ENCODE assay signal across 22 cellular contexts in genomic region chr4:59814402-59814801, GRCh38.
A peak's percentile ranks its signal among the peaks of the same experiment; 100 is the strongest.
DNase-seq lines count a peak whose midpoint lies in the region; ATAC-seq, FAIRE-seq and TF ChIP-seq lines count a peak whose summit lies in the region.
"Had no signal": no experiment of that assay in that cellular context is flagged by ENCODE, and none has a peak within 500 bp of the region (broad histone marks: within the 10 kb centered on the region; RNA-seq: fewer than 3 reads in every experiment).

No MANE protein-coding gene starts in this region.

- H3K4me3 ChIP-seq in keratinocyte (ENCODE audit: control insufficient read depth in 2 of 3, extremely low read depth in 1 of 3, insufficient read depth in 2 of 3, low read depth in 1 of 3, low read length in 3 of 3) (no peak overlapping the region), stomach (no peak overlapping the region), gastrocnemius medialis (no peak overlapping the region)
- H3K4me3 ChIP-seq: Peyer's patch had no signal

- TF ChIP-seq EP300 in stomach (IDR thresholded peaks at IDR 0.05), result no peak

- peak; percentile 15 for DNase-seq in DMS53 (lab: John Stamatoyannopoulos, UW)
- DNase-seq in DMS53 treated with DMSO at 0.1 percent for 48 hours (lab: John Stamatoyannopoulos, UW; ENCODE audit: unreplicated experiment), result no peak
- peak; percentile 67 for DNase-seq in SK-N-DZ (ENCODE audit: low spot score)
- DNase-seq in keratinocyte (ENCODE audit: low read depth, low spot score), result no peak
- no peak for DNase-seq in medulla oblongata (ENCODE audit: extremely low spot score)
- DNase-seq in stomach, result no peak
- no peak for DNase-seq in T1000 (lab: John Stamatoyannopoulos, UW)
- no peak for DNase-seq in gastrocnemius medialis
- DNase-seq: BE2C, Calu3, IMR-90, KG1, MM.1S, NCI-H1048, NCI-H1417, NCI-H1694, NCI-H2029 treated with DMSO at 0.1 percent for 48 hours, NCI-H526 treated with DMSO at 0.1 percent for 48 hours, Peyer's patch had no signal

- intact Hi-C loops in stomach (cut with DNase I; ENCODE audit: low total_unique reads) (no loop called here), gastrocnemius medialis (cut with DNase I; ENCODE audit: low total_unique reads) (no loop called here)

- H2AFZ ChIP-seq in keratinocyte (ENCODE audit: control insufficient read depth, low read length), result peak overlapping the region; percentile 16

- 67 to 78% (median 72%) methylated on average over 3 of the region's 3 CpGs for WGBS in stomach, 5 donors

- H3K4me1 ChIP-seq in keratinocyte (ENCODE audit: control insufficient read depth, extremely low read depth, insufficient read depth, low read length) (no peaks in the 10 kb centered on the region), stomach (no peaks in the 10 kb centered on the region), gastrocnemius medialis (no peaks in the 10 kb centered on the region)
- H3K4me1 ChIP-seq: BE2C, Peyer's patch had no signal

- H3K36me3 ChIP-seq in keratinocyte (ENCODE audit: control insufficient read depth in 2 of 2, extremely low read depth in 1 of 2, insufficient read depth in 2 of 2, low read length in 2 of 2) (no peaks in the 10 kb centered on the region), stomach (no peaks in the 10 kb centered on the region), gastrocnemius medialis (no peaks in the 10 kb centered on the region)
- H3K36me3 ChIP-seq: BE2C, Peyer's patch had no signal

- no peak overlapping the region for H3K9ac ChIP-seq in keratinocyte (ENCODE audit: control insufficient read depth, extremely low read depth, insufficient read depth, low read length)

- ATAC-seq in gastrocnemius medialis, result no peak
- ATAC-seq: SK-N-SH treated with all-trans-retinoic acid at 6 μM for 48 hours had no signal

- TF ChIP-seq POLR2A in stomach (IDR thresholded peaks at IDR 0.05) (no peak), gastrocnemius medialis (IDR thresholded peaks at IDR 0.05) (no peak)

- FAIRE-seq in keratinocyte (lab: Jason Lieb, UNC), result peak; percentile 13
- FAIRE-seq: H54 had no signal

- no peaks in the 10 kb centered on the region for H3K79me2 ChIP-seq in keratinocyte (ENCODE audit: control insufficient read depth, insufficient read depth, low read length)

- in situ Hi-C loops in gastrocnemius medialis (cut with MboI; ENCODE audit: low sequenced_read_pairs in 4 of 4), result no loop called here

- H3K27me3 ChIP-seq in keratinocyte (ENCODE audit: control insufficient read depth, extremely low read depth, insufficient read depth, low read length), result no peaks in the 10 kb centered on the region
- no peaks in the 10 kb centered on the region for H3K27me3 ChIP-seq in stomach
- H3K27me3 ChIP-seq in gastrocnemius medialis, result no peaks in the 10 kb centered on the region
- H3K27me3 ChIP-seq: BE2C, Peyer's patch had no signal

- no peaks in the 10 kb centered on the region for H3K9me1 ChIP-seq in keratinocyte (ENCODE audit: control insufficient read depth, extremely low read depth, insufficient read depth, low read length)

- TF ChIP-seq CTCF in keratinocyte (optimal IDR thresholded peaks at IDR 0.05 in 1 of 3, IDR thresholded peaks at IDR 0.05 in 1 of 3, conservative IDR thresholded peaks at IDR 0.05 in 1 of 3; ENCODE audit: extremely low read depth in 1 of 3, insufficient read depth in 2 of 3, low read length in 3 of 3) (no peak), stomach (IDR thresholded peaks at IDR 0.05) (no peak), gastrocnemius medialis (IDR thresholded peaks at IDR 0.05 in 4 of 5, conservative IDR thresholded peaks at IDR 0.05 in 1 of 5) (no peak)

- dilution Hi-C loops in keratinocyte (cut with MboI; ENCODE audit: extremely low pct_ligation_motif_present, low sequenced_read_pairs), result no loop called here

- no peaks in the 10 kb centered on the region for H3K9me3 ChIP-seq in keratinocyte (ENCODE audit: control insufficient read depth, low read depth, low read length)
- no peaks in the 10 kb centered on the region for H3K9me3 ChIP-seq in stomach
- no peaks in the 10 kb centered on the region for H3K9me3 ChIP-seq in gastrocnemius medialis
- H3K9me3 ChIP-seq: BE2C, Peyer's patch had no signal

- no peak overlapping the region for H3K4me2 ChIP-seq in keratinocyte (ENCODE audit: control insufficient read depth, extremely low read depth, insufficient read depth, low read depth, low read length)

- H3K27ac ChIP-seq in keratinocyte (ENCODE audit: control insufficient read depth, insufficient read depth, low read length) (no peak overlapping the region), stomach (no peak overlapping the region), gastrocnemius medialis (no peak overlapping the region)
- H3K27ac ChIP-seq: 22Rv1, Peyer's patch had no signal

- H4K20me1 ChIP-seq in keratinocyte (ENCODE audit: control insufficient read depth, extremely low read depth, insufficient read depth, low read length), result no peaks in the 10 kb centered on the region

Comparison
In these comparisons a context has a peak if more than half of its experiments do, and no peak if none do; other contexts are left out.
1. DNase-seq: peak in DMS53 (single experiment) and SK-N-DZ (single experiment); none in DMS53 treated with DMSO at 0.1 percent for 48 hours (single experiment), keratinocyte (single experiment), medulla oblongata (single experiment), stomach (single experiment), T1000 (single experiment) and gastrocnemius medialis (0 of 2).